Comparison of ENCODE assay signal across 8 cellular contexts in genomic region chr14:50362791-50363733, GRCh38. TPM values are rescaled to one million over a fixed set of nuclear protein-coding genes. Genes with fewer than 3 reads are reported as not detected.
DNase-seq lines count a peak whose midpoint lies in the region; FAIRE-seq and TF ChIP-seq lines count a peak whose summit lies in the region.

No MANE protein-coding gene starts in this region.

- POLR2A ChIA-PET in OCI-LY7 (lab: Charles Lee), result interaction anchor here (0.7 to 1.2 kb wide), 3 partner anchors 48 to 164 kb away, joined by 3 to 6 read pairs (median 3); no protein-coding TSS in a partner anchor

- H3K27me3 ChIP-seq in skeletal muscle satellite cell (ENCODE audit: control insufficient read depth, insufficient read depth, low read length), result no peaks in the 10 kb centered on the region

- H3K9me3 ChIP-seq in OCI-LY7 (ENCODE audit: low read length) (no peaks in the 10 kb centered on the region), skeletal muscle satellite cell (replicated peaks; ENCODE audit: low read length) (no peaks in the 10 kb centered on the region)

- no peaks in the 10 kb centered on the region for H3K9me2 ChIP-seq in OCI-LY7 (ENCODE audit: insufficient read depth, low read length)

- H3K4me1 Mint-ChIP-seq in dendritic cell treated with granulocyte-macrophage colony-stimulating factor and Interleukin-4, amounts not matched to agents 40 ng/mL and 50 ng/mL, for 4 days (ENCODE audit: low read depth), result peaks cover 32% of the 10 kb centered on the region

- no peak for DNase-seq in GM12892 (ENCODE audit: insufficient read length)
- DNase-seq in HCEC 1CT, result peak; percentile 16
- DNase-seq in OCI-LY7 (ENCODE audit: low spot score), result peak; percentile 8
- no peak for DNase-seq in HPDE6-E6E7 (ENCODE audit: extremely low spot score)
- no peak for DNase-seq in COR-L47 (lab: John Stamatoyannopoulos, UW)
- DNase-seq in SKM-1 (lab: John Stamatoyannopoulos, UW; ENCODE audit: unreplicated experiment), result no peak

- TF ChIP-seq CTCF in OCI-LY7 (conservative IDR thresholded peaks at IDR 0.05; ENCODE audit: low read length), result no peak

- H2AFZ ChIP-seq in OCI-LY7 (ENCODE audit: low read length), result no peak overlapping the region

- H3K27ac ChIP-seq in OCI-LY7 (ENCODE audit: low read depth, low read length, poor library complexity, severe bottlenecking), result no peak overlapping the region

- peaks cover 5% of the 10 kb centered on the region for H3K27me3 Mint-ChIP-seq in dendritic cell treated with granulocyte-macrophage colony-stimulating factor and Interleukin-4, amounts not matched to agents 40 ng/mL and 50 ng/mL, for 4 days

- H3K4me2 ChIP-seq in OCI-LY7 (ENCODE audit: low read length) (peak overlapping the region; percentile 73), skeletal muscle satellite cell (ENCODE audit: low read length) (peak overlapping the region; percentile 65)

- no peaks in the 10 kb centered on the region for H4K20me1 ChIP-seq in OCI-LY7 (ENCODE audit: insufficient read depth, low read length)

- no TSS peak for BruUV-seq in OCI-LY7 (replicated peaks; lab: Mats Ljungman, UMichigan)

- FAIRE-seq in GM12892 (lab: Jason Lieb, UNC), result no peak

- H3K4me3 ChIP-seq in OCI-LY7 (ENCODE audit: low read depth, low read length, poor library complexity, severe bottlenecking) (peak overlapping the region; percentile 35), skeletal muscle satellite cell (ENCODE audit: low read length) (peak overlapping the region; percentile 38)

- H3K36me3 ChIP-seq in OCI-LY7 (ENCODE audit: insufficient read depth, low read length) (no peaks in the 10 kb centered on the region), skeletal muscle satellite cell (ENCODE audit: insufficient read depth, low read length) (no peaks in the 10 kb centered on the region)

- CTCF ChIA-PET in OCI-LY7 (lab: Charles Lee; ENCODE audit: unreplicated experiment), result no interaction called here

- intact Hi-C loops in OCI-LY7 (cut with micrococcal nuclease; ENCODE audit: unreplicated experiment), result loop anchor here (1.0 to 5.0 kb wide), 2 partner anchors 11 to 51 kb away; partner anchors contain the start of genes DMAC2L and L2HGDH
- intact Hi-C loops in dendritic cell treated with granulocyte-macrophage colony-stimulating factor and Interleukin-4, amounts not matched to agents 40 ng/mL and 50 ng/mL, for 4 days (cut with micrococcal nuclease), result no loop called here

- peak overlapping the region; percentile 77 for H3K27ac Mint-ChIP-seq in dendritic cell treated with granulocyte-macrophage colony-stimulating factor and Interleukin-4, amounts not matched to agents 40 ng/mL and 50 ng/mL, for 4 days

- no peaks in the 10 kb centered on the region for H3K79me2 ChIP-seq in OCI-LY7 (ENCODE audit: insufficient read depth, low read depth, low read length)

- peak overlapping the region; percentile 12 for H3K9ac ChIP-seq in skeletal muscle satellite cell (ENCODE audit: low read depth, low read length)

- peaks cover 12% of the 10 kb centered on the region for H3K4me1 ChIP-seq in OCI-LY7 (ENCODE audit: insufficient read depth, low read length, poor library complexity, severe bottlenecking)
- H3K4me1 ChIP-seq in skeletal muscle satellite cell (ENCODE audit: control insufficient read depth, insufficient read depth, low read length), result peaks cover 16% of the 10 kb centered on the region

- no peaks in the 10 kb centered on the region for H3K36me3 Mint-ChIP-seq in dendritic cell treated with granulocyte-macrophage colony-stimulating factor and Interleukin-4, amounts not matched to agents 40 ng/mL and 50 ng/mL, for 4 days (ENCODE audit: low read depth)

- TF ChIP-seq POLR2A in GM12892 (IDR thresholded peaks at IDR 0.05; ENCODE audit: low read depth, low read length), result peak; percentile 63

- no peaks in the 10 kb centered on the region for H3K9me3 Mint-ChIP-seq in dendritic cell treated with granulocyte-macrophage colony-stimulating factor and Interleukin-4, amounts not matched to agents 40 ng/mL and 50 ng/mL, for 4 days

- H3K4me3 Mint-ChIP-seq in dendritic cell treated with granulocyte-macrophage colony-stimulating factor and Interleukin-4, amounts not matched to agents 40 ng/mL and 50 ng/mL, for 4 days, result peak overlapping the region; percentile 72

RNA-seq across cellular contexts. Expression of gene CDKL1, which starts 33.6 kb away (rescaled TPM):
- polyA plus RNA-seq in GM12892 (2012; ENCODE audit: missing spikeins), result 3.0 TPM
- 0.09 TPM in 1 of 2 replicates, not detected in the other for total RNA-seq in OCI-LY7 (2014; rRNA removed; shearing (Covaris generic))
- total RNA-seq in OCI-LY7 (2022), result 0.22 and 0.36 TPM in 2 replicates
- total RNA-seq in skeletal muscle satellite cell (2012; rRNA removed), result 9.9 and 15.3 TPM in 2 replicates

RNA-seq across cellular contexts. Expression of gene DMAC2L, which starts 50.9 kb away (rescaled TPM):
- polyA plus RNA-seq in GM12892 (2012; ENCODE audit: missing spikeins), result 16.8 TPM
- total RNA-seq in OCI-LY7 (2014; rRNA removed; shearing (Covaris generic)), result 5.8 and 13.8 TPM in 2 replicates
- 31.3 and 33.0 TPM in 2 replicates for total RNA-seq in OCI-LY7 (2022)
- total RNA-seq in skeletal muscle satellite cell (2012; rRNA removed), result 4.3 and 4.8 TPM in 2 replicates

RNA-seq across cellular contexts. Expression of gene L2HGDH, which starts 51.0 kb away (rescaled TPM):
- 9.9 TPM for polyA plus RNA-seq in GM12892 (2012; ENCODE audit: missing spikeins)
- 8.7 and 10.0 TPM in 2 replicates for total RNA-seq in OCI-LY7 (2014; rRNA removed; shearing (Covaris generic))
- total RNA-seq in OCI-LY7 (2022), result 14.6 and 19.8 TPM in 2 replicates
- 3.3 and 3.5 TPM in 2 replicates for total RNA-seq in skeletal muscle satellite cell (2012; rRNA removed)

Comparison
In these comparisons a context has a peak if more than half of its experiments do, and no peak if none do; other contexts are left out.
1. DNase-seq: peak in HCEC 1CT (single experiment) and OCI-LY7 (single experiment); none in GM12892 (single experiment), HPDE6-E6E7 (single experiment), COR-L47 (single experiment) and SKM-1 (single experiment).